ENCODE assay signal across 8 cellular contexts in genomic region chr17:8187517-8188407, GRCh38. TPM values are rescaled to one million over a fixed set of nuclear protein-coding genes. Genes with fewer than 3 reads are reported as not detected.
DNase-seq lines count a peak whose midpoint lies in the region; ATAC-seq and TF ChIP-seq lines count a peak whose summit lies in the region.

No MANE protein-coding gene starts in this region.

- intact Hi-C loops in activated CD4-positive, alpha-beta T cell treated with anti-CD3 and anti-CD28 coated beads for 36 hours (cut with DNase I, micrococcal nuclease) = loop anchor here (1.0 to 2.0 kb wide), 14 partner anchors 13 to 195 kb away; partner anchors contain the start of genes AURKB (in 1 of the 2), CTC1 (in 1 of the 2), PFAS (in 1 of the 2) and RANGRF (in 1 of the 2)

- CTCF ChIA-PET in activated CD4-positive, alpha-beta T cell treated with anti-CD3 and anti-CD28 coated beads for 36 hours (lab: Charles Lee) = interaction anchor here (0.6 to 6.0 kb wide), 15 partner anchors 11 to 1178 kb away, joined by 3 to 59 read pairs (median 5); partner anchors contain the start of genes ALOXE3, SLC25A35 and TMEM107

- H3K27ac Mint-ChIP-seq in activated CD4-positive, alpha-beta T cell treated with anti-CD3 and anti-CD28 coated beads for 36 hours = no peak overlapping the region

- peaks cover 13% of the 10 kb centered on the region for H3K4me1 Mint-ChIP-seq in activated CD4-positive, alpha-beta T cell treated with anti-CD3 and anti-CD28 coated beads for 36 hours

- H3K27ac ChIP-seq in coronary artery (peak overlapping the region; percentile 96 to 97), layer of hippocampus (ENCODE audit: low read depth, low read length) (peak overlapping the region; percentile 91)

- H3K4me3 Mint-ChIP-seq in activated CD4-positive, alpha-beta T cell treated with anti-CD3 and anti-CD28 coated beads for 36 hours = no peak overlapping the region

- TF ChIP-seq CTCF in GM12875 (IDR thresholded peaks at IDR 0.05; ENCODE audit: borderline replicate concordance, insufficient read depth, low read depth, low read length) = no peak
- TF ChIP-seq CTCF in coronary artery (IDR thresholded peaks at IDR 0.05) = no peak

- peak; percentile 98 for DNase-seq in NCI-H510A treated with DMSO at 0.1 percent for 48 hours (lab: John Stamatoyannopoulos, UW)
- peak; percentile 95 for DNase-seq in activated CD4-positive, alpha-beta T cell treated with anti-CD3 and anti-CD28 coated beads for 36 hours
- DNase-seq in coronary artery (ENCODE audit: low spot score) = peak; percentile 95
- DNase-seq in stimulated activated CD4-positive, alpha-beta T cell treated with anti-CD3 and anti-CD28 coated beads, Interleukin-15, amount 100 ng/mL, for 48 hours (ENCODE audit: low read depth in 2 of 2) = peak; percentile 86 to 90

- peak; percentile 23 for ATAC-seq in HG03378 (IDR thresholded peaks at IDR 0.05; ENCODE audit: unreplicated experiment)
- peak; percentile 37 for ATAC-seq in activated CD4-positive, alpha-beta T cell treated with anti-CD3 and anti-CD28 coated beads for 36 hours
- ATAC-seq in HG02884 (IDR thresholded peaks at IDR 0.05; ENCODE audit: unreplicated experiment) = no peak

- no peaks in the 10 kb centered on the region for H3K27me3 Mint-ChIP-seq in activated CD4-positive, alpha-beta T cell treated with anti-CD3 and anti-CD28 coated beads for 36 hours

- H3K9me3 Mint-ChIP-seq in activated CD4-positive, alpha-beta T cell treated with anti-CD3 and anti-CD28 coated beads for 36 hours (ENCODE audit: low read depth) = no peaks in the 10 kb centered on the region

- H3K4me3 ChIP-seq in GM12875 (ENCODE audit: low read depth, low read length) (peak overlapping the region; percentile 97), coronary artery (peak overlapping the region; percentile 88)

- POLR2A ChIA-PET in activated CD4-positive, alpha-beta T cell treated with anti-CD3 and anti-CD28 coated beads for 36 hours (lab: Charles Lee) = interaction anchor here (0.5 to 4.7 kb wide), 11 partner anchors 14 to 101 kb away, joined by 3 to 78 read pairs (median 6); partner anchors contain the start of genes AURKB, CTC1 and RANGRF

- H3K36me3 Mint-ChIP-seq in activated CD4-positive, alpha-beta T cell treated with anti-CD3 and anti-CD28 coated beads for 36 hours (ENCODE audit: low read depth) = no peaks in the 10 kb centered on the region

- no peaks in the 10 kb centered on the region for H3K27me3 ChIP-seq in layer of hippocampus (ENCODE audit: control insufficient read depth, insufficient read depth, low read length)

RNA-seq across cellular contexts. Expression of gene BORCS6, which starts 2.2 kb away (rescaled TPM):
- total RNA-seq in activated CD4-positive, alpha-beta T cell treated with anti-CD3 and anti-CD28 coated beads for 36 hours = 1 to 10 TPM; 3.9 to 4.5 TPM

RNA-seq across cellular contexts. Expression of gene TMEM107, which starts 11.6 kb away (rescaled TPM):
- total RNA-seq in activated CD4-positive, alpha-beta T cell treated with anti-CD3 and anti-CD28 coated beads for 36 hours = 10 to 100 TPM; 24.0 to 34.4 TPM

RNA-seq across cellular contexts. Expression of gene AURKB, which starts 22.6 kb away (rescaled TPM):
- total RNA-seq in activated CD4-positive, alpha-beta T cell treated with anti-CD3 and anti-CD28 coated beads for 36 hours = 100 to 1,000 TPM; 173 to 226 TPM

RNA-seq across cellular contexts. Expression of gene VAMP2, which starts 25.0 kb away (rescaled TPM):
- total RNA-seq in activated CD4-positive, alpha-beta T cell treated with anti-CD3 and anti-CD28 coated beads for 36 hours = 10 to 100 TPM; 26.7 to 27.8 TPM

RNA-seq across cellular contexts. Expression of gene PER1, which starts 35.6 kb away (rescaled TPM):
- 10 to 100 TPM; 46.5 to 55.9 TPM for total RNA-seq in activated CD4-positive, alpha-beta T cell treated with anti-CD3 and anti-CD28 coated beads for 36 hours
